ENCODE assay signal across 14 cellular contexts in genomic region chr1:235878082-235878781, GRCh38. TPM values are rescaled to one million over a fixed set of nuclear protein-coding genes. Genes with fewer than 3 reads are reported as not detected.
DNase-seq lines count a peak whose midpoint lies in the region; ATAC-seq and TF ChIP-seq lines count a peak whose summit lies in the region.
"Had no signal": no experiment of that assay in that cellular context is flagged by ENCODE, and none has a peak within 500 bp of the region (broad histone marks: within the 10 kb centered on the region; RNA-seq: fewer than 3 reads in every experiment).

No MANE protein-coding gene starts in this region.

- no peaks in the 10 kb centered on the region for H3K9me3 Mint-ChIP-seq in activated T-cell treated with anti-CD3 and anti-CD28 coated beads, Interleukin-2, amount 50 U/mL, for 24 hours
- H3K9me3 Mint-ChIP-seq in glutamatergic neuron (ENCODE audit: unreplicated experiment): no peaks in the 10 kb centered on the region
- H3K9me3 Mint-ChIP-seq: activated T-cell treated with anti-CD3 and anti-CD28 coated beads, Interleukin-2, amount 50 U/mL, for 4 hours; memory B cell had no signal

- H3K27ac ChIP-seq in Panc1 (ENCODE audit: low read length) (peak overlapping the region; percentile 68), skin epidermis (peak overlapping the region in 11 of 21 experiments; percentile 3 to 50 (median 21))
- H3K27ac ChIP-seq: pancreas, VCaP had no signal

- no peaks in the 10 kb centered on the region for H3K36me3 ChIP-seq in Panc1 (ENCODE audit: control insufficient read depth, insufficient read depth, low read length)
- H3K36me3 ChIP-seq: pancreas had no signal

- no TSS peak for BruUV-seq in Panc1 (replicated peaks; lab: Mats Ljungman, UMichigan)

- no peaks in the 10 kb centered on the region for H3K27me3 ChIP-seq in Panc1 (ENCODE audit: control insufficient read depth, insufficient read depth, low read length)
- H3K27me3 ChIP-seq: pancreas had no signal

- peak overlapping the region; percentile 42 for H3K27ac Mint-ChIP-seq in activated T-cell treated with anti-CD3 and anti-CD28 coated beads, Interleukin-2, amount 50 U/mL, for 24 hours
- H3K27ac Mint-ChIP-seq in glutamatergic neuron (ENCODE audit: unreplicated experiment): peak overlapping the region; percentile 28
- H3K27ac Mint-ChIP-seq in T-helper 17 cell: no peak overlapping the region

- in situ Hi-C loops in Panc1 (cut with HindIII; ENCODE audit: low pct_unique_long_range_greater_than_20kb, low sequenced_read_pairs): no loop called here

- H3K9me3 ChIP-seq in Panc1 (ENCODE audit: control insufficient read depth, insufficient read depth, low read depth, low read length): no peaks in the 10 kb centered on the region
- no peaks in the 10 kb centered on the region for H3K9me3 ChIP-seq in T-helper 17 cell (ENCODE audit: control insufficient read depth, low read length, poor library complexity, severe bottlenecking)
- H3K9me3 ChIP-seq: pancreas had no signal

- H3K4me1 ChIP-seq in Panc1 (ENCODE audit: control insufficient read depth, insufficient read depth, low read length): peaks cover 67% of the 10 kb centered on the region
- H3K4me1 ChIP-seq: pancreas had no signal

- intact Hi-C loops in Panc1 (cut with micrococcal nuclease; ENCODE audit: unreplicated experiment): no loop called here

- H3K36me3 Mint-ChIP-seq in activated T-cell treated with anti-CD3 and anti-CD28 coated beads, Interleukin-2, amount 50 U/mL, for 24 hours (ENCODE audit: low read depth): no peaks in the 10 kb centered on the region
- H3K36me3 Mint-ChIP-seq in glutamatergic neuron (ENCODE audit: unreplicated experiment): no peaks in the 10 kb centered on the region
- peaks cover 4% of the 10 kb centered on the region for H3K36me3 Mint-ChIP-seq in T-helper 17 cell (ENCODE audit: low read depth)
- H3K36me3 Mint-ChIP-seq: memory B cell had no signal

- no peak for ATAC-seq in Panc1
- no peak for ATAC-seq in T-helper 17 cell
- ATAC-seq: activated T-cell treated with anti-CD3 and anti-CD28 coated beads, Interleukin-2, amount 50 U/mL, for 4 hours had no signal

- H3K4me3 Mint-ChIP-seq in activated T-cell treated with anti-CD3 and anti-CD28 coated beads, Interleukin-2, amount 50 U/mL, for 24 hours: no peak overlapping the region
- H3K4me3 Mint-ChIP-seq in glutamatergic neuron (ENCODE audit: unreplicated experiment): no peak overlapping the region
- H3K4me3 Mint-ChIP-seq in T-helper 17 cell: no peak overlapping the region
- H3K4me3 Mint-ChIP-seq: activated T-cell treated with anti-CD3 and anti-CD28 coated beads, Interleukin-2, amount 50 U/mL, for 4 hours; memory B cell had no signal

- H3K27me3 Mint-ChIP-seq in activated T-cell treated with anti-CD3 and anti-CD28 coated beads, Interleukin-2, amount 50 U/mL, for 24 hours: no peaks in the 10 kb centered on the region
- H3K27me3 Mint-ChIP-seq in glutamatergic neuron (ENCODE audit: unreplicated experiment) (no peaks in the 10 kb centered on the region), T-helper 17 cell (peaks cover 25% of the 10 kb centered on the region)
- H3K27me3 Mint-ChIP-seq: memory B cell had no signal

- TF ChIP-seq CTCF in Panc1 (IDR thresholded peaks at IDR 0.05) (no peak), glutamatergic neuron (IDR thresholded peaks at IDR 0.05; ENCODE audit: partially characterized antibody, unreplicated experiment) (no peak)

- POLR2A ChIA-PET in Panc1 (lab: Charles Lee): no interaction called here

- CTCF ChIA-PET in Panc1 (lab: Charles Lee): no interaction called here

- H3K4me3 ChIP-seq in Panc1 (ENCODE audit: low read depth in 2 of 2, low read length in 2 of 2): peak overlapping the region in 1 of 2 experiments; percentile 2; a peak in 1 of 4 replicates
- H3K4me3 ChIP-seq in skin epidermis: no peak overlapping the region
- H3K4me3 ChIP-seq: pancreas had no signal

- peaks cover 75% of the 10 kb centered on the region for H3K4me1 Mint-ChIP-seq in activated T-cell treated with anti-CD3 and anti-CD28 coated beads, Interleukin-2, amount 50 U/mL, for 24 hours (ENCODE audit: low read depth)
- H3K4me1 Mint-ChIP-seq in glutamatergic neuron (ENCODE audit: low read depth, unreplicated experiment) (peaks cover 3% of the 10 kb centered on the region), T-helper 17 cell (peaks cover 20% of the 10 kb centered on the region)

- DNase-seq in activated T-cell treated with anti-CD3 and anti-CD28 coated beads, Interleukin-2, amount 50 U/mL, for 24 hours: no peak
- DNase-seq in activated T-cell treated with anti-CD3 and anti-CD28 coated beads for 4 hours (no peak), Panc1 (ENCODE audit: low read depth, low spot score) (no peak), glutamatergic neuron (no peak), T-helper 17 cell (no peak), ureter (ENCODE audit: low spot score) (no peak)
- no peak for DNase-seq in activated effector memory CD4-positive, alpha-beta T cell treated with Interleukin-2 at 50 U/mL for 16 hours
- DNase-seq: activated T-cell treated with anti-CD3 and anti-CD28 coated beads, Interleukin-2, amount 50 U/mL, for 4 hours; DMS79 treated with DMSO at 0.1 percent for 48 hours; MM.1S; pancreas had no signal

RNA-seq across cellular contexts. Expression of gene LYST, which starts 11.5 kb away (rescaled TPM):
- total RNA-seq in Panc1 (2021; ENCODE audit: unreplicated experiment): 75.2 TPM
- 19.4 TPM for polyA plus RNA-seq in Panc1 (2012; ENCODE audit: insufficient read length)
- 33.6 TPM for total RNA-seq in glutamatergic neuron (ENCODE audit: unreplicated experiment)
- 10 to 100 TPM; 24.5 to 29.6 TPM for total RNA-seq in T-helper 17 cell
- 66.1 TPM for total RNA-seq in ureter
